9 cellular contexts compared by ENCODE assay signal in genomic region chr17:30433514-30433913, GRCh38. TPM values are rescaled to one million over a fixed set of nuclear protein-coding genes. Genes with fewer than 3 reads are reported as not detected.
DNase-seq lines count a peak whose midpoint lies in the region; ATAC-seq and TF ChIP-seq lines count a peak whose summit lies in the region.
"Had no signal": no experiment of that assay in that cellular context is flagged by ENCODE, and none has a peak within 500 bp of the region (broad histone marks: within the 10 kb centered on the region; RNA-seq: fewer than 3 reads in every experiment).

No MANE protein-coding gene starts in this region.

- intact Hi-C loops in mucosa of descending colon (cut with DNase I, micrococcal nuclease), result no loop called here
- intact Hi-C loops in posterior cingulate gyrus (cut with DNase I), result no loop called here
- intact Hi-C loops in sciatic nerve (cut with DNase I), result no loop called here

- no peak for TF ChIP-seq CTCF in mucosa of descending colon (IDR thresholded peaks at IDR 0.05)

- no peaks in the 10 kb centered on the region for H3K36me3 ChIP-seq in mucosa of descending colon (ENCODE audit: low read depth)

- no peak overlapping the region for H3K4me3 ChIP-seq in mucosa of descending colon

- no peaks in the 10 kb centered on the region for H3K9me3 ChIP-seq in mucosa of descending colon

- peak; percentile 47 for ATAC-seq in mucosa of descending colon
- no peak for ATAC-seq in sciatic nerve
- ATAC-seq in GM19463 (IDR thresholded peaks at IDR 0.05; ENCODE audit: unreplicated experiment), result no peak
- no peak for ATAC-seq in GM19351 (IDR thresholded peaks at IDR 0.05; ENCODE audit: unreplicated experiment)
- ATAC-seq: activated T-cell treated with anti-CD3 and anti-CD28 coated beads, Interleukin-2, amount 50 U/mL, for 4 hours had no signal

- no peaks in the 10 kb centered on the region for H3K4me1 ChIP-seq in mucosa of descending colon (ENCODE audit: low read depth)

- DNase-seq in DMS 273 treated with DMSO at 0.1 percent for 48 hours (lab: John Stamatoyannopoulos, UW) (peak; percentile 56), NCI-H1092 (lab: John Stamatoyannopoulos, UW) (peak; percentile 53), amniotic stem cell (lab: John Stamatoyannopoulos, UW) (peak; percentile 27), mucosa of descending colon (no peak), posterior cingulate gyrus (no peak), sciatic nerve (ENCODE audit: low spot score) (no peak)
- DNase-seq: activated T-cell treated with anti-CD3 and anti-CD28 coated beads, Interleukin-2, amount 50 U/mL, for 4 hours had no signal

RNA-seq across cellular contexts. Expression of gene GOSR1, which starts 43.7 kb away (rescaled TPM):
- total RNA-seq in mucosa of descending colon, result 10 to 100 TPM; 52.6 to 55.7 (median 53.1) TPM
- 60.5 TPM for total RNA-seq in sciatic nerve

RNA-seq across cellular contexts. Expression of gene CPD, which starts 54.8 kb away (rescaled TPM):
- total RNA-seq in mucosa of descending colon (10 to 100 TPM; 39.2 to 77.3 (median 74.7) TPM), sciatic nerve (53.2 TPM)

Comparison
In these comparisons a context has a peak if more than half of its experiments do, and no peak if none do; other contexts are left out.
1. DNase-seq: peak in DMS 273 treated with DMSO at 0.1 percent for 48 hours (single experiment), NCI-H1092 (single experiment) and amniotic stem cell (single experiment); none in mucosa of descending colon (0 of 3), posterior cingulate gyrus (0 of 10) and sciatic nerve (single experiment).